Comparison of ENCODE assay signal across 8 cellular contexts in the genomic region with DNA sequence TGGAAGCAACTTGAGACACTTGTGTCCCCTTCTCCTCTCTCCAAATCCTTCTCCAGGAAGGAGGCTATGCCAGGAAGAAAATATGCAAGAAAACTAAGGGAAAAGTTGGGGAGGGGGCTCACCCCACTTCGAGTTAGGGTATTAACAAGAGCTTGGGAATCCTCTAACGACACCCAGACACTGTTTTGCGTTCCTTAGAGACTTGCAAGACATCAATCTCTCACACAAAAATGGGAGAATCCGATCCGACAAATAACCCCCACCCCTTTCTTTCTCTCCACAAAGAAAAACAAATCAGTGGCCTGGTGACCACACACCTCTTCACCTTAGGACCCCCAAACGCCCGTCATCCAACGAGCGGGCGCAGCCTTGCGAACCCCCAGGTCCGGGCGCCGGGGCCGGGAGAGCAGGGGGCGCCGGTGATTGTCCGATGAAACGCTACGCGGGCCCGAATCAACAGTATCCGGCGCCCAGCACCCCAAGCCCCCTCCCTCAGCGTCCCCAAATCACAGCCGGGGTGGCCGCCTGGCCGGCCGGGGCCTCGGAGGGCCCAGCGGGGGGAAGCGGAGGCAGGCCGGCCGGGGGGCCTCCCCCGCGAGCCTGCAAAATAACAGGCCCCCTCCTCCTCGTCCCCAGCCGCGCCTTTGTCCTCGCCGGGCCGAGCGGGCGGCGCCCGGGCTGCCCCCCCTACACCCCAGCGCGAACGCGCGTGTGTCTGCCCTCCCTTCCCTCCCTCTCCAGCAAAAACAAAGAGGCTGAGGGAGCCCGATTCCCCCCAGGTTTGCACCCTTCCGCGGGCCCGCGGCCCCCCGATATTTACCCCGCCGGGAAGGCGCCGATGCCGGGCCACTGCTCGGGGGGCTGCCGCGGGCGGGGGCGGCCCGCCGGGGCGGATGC. TPM values are rescaled to one million over a fixed set of nuclear protein-coding genes. Genes with fewer than 3 reads are reported as not detected.
DNase-seq lines count a peak whose midpoint lies in the region; ATAC-seq and TF ChIP-seq lines count a peak whose summit lies in the region.

No MANE protein-coding gene starts in this region.

- peak overlapping the region; percentile 90 for H3K4me3 Mint-ChIP-seq in activated naive CD8-positive, alpha-beta T cell treated with anti-CD3 and anti-CD28 coated beads, Interleukin-2, amount 10 ng/mL, durations not matched to agents 7 days and 5 days
- H3K4me3 Mint-ChIP-seq in neural progenitor cell, result peak overlapping the region; percentile 98

- H3K4me1 ChIP-seq in neural progenitor cell (peaks cover 43% of the 10 kb centered on the region), upper lobe of left lung (peaks cover 46 to 64% (median 50%) of the 10 kb centered on the region in 4 donors)

- peak overlapping the region; percentile 100 for H3K9ac ChIP-seq in neural progenitor cell

- H3K27ac ChIP-seq in neural progenitor cell, result peak overlapping the region; percentile 99
- H3K27ac ChIP-seq in upper lobe of left lung, result peak overlapping the region; percentile 94 to 99 (median 97)

- H3K9me3 Mint-ChIP-seq in activated naive CD8-positive, alpha-beta T cell treated with anti-CD3 and anti-CD28 coated beads, Interleukin-2, amount 10 ng/mL, durations not matched to agents 7 days and 5 days, result no peaks in the 10 kb centered on the region
- H3K9me3 Mint-ChIP-seq in neural progenitor cell, result no peaks in the 10 kb centered on the region

- H3K27me3 Mint-ChIP-seq in activated naive CD8-positive, alpha-beta T cell treated with anti-CD3 and anti-CD28 coated beads, Interleukin-2, amount 10 ng/mL, durations not matched to agents 7 days and 5 days, result no peaks in the 10 kb centered on the region
- H3K27me3 Mint-ChIP-seq in neural progenitor cell (ENCODE audit: insufficient read depth, low read depth), result peaks cover 8% of the 10 kb centered on the region

- peak overlapping the region; percentile 86 for H3K4me2 ChIP-seq in neural progenitor cell

- peak overlapping the region; percentile 80 for H3K27ac Mint-ChIP-seq in activated naive CD8-positive, alpha-beta T cell treated with anti-CD3 and anti-CD28 coated beads, Interleukin-2, amount 10 ng/mL, durations not matched to agents 7 days and 5 days
- peak overlapping the region; percentile 100 for H3K27ac Mint-ChIP-seq in neural progenitor cell

- no peaks in the 10 kb centered on the region for H3K27me3 ChIP-seq in neural progenitor cell
- no peaks in the 10 kb centered on the region for H3K27me3 ChIP-seq in upper lobe of left lung

- WGBS in upper lobe of left lung, 2 donors, result 2 to 4% methylated on average over 6 to 15 of the region's 70 CpGs

- DNase-seq in D341Med (ENCODE audit: low spot score) (peak; percentile 85), SK-N-DZ (ENCODE audit: low spot score) (peak; percentile 43), globus pallidus (ENCODE audit: low spot score) (peak; percentile 87), neural progenitor cell (ENCODE audit: low spot score) (peak; percentile 70), upper lobe of left lung (peak; percentile 55 to 94), amniotic stem cell (lab: John Stamatoyannopoulos, UW) (no peak)
- DNase-seq in activated naive CD8-positive, alpha-beta T cell treated with anti-CD3 and anti-CD28 coated beads, Interleukin-2, amount 10 ng/mL, durations not matched to agents 7 days and 5 days, result peak; percentile 74

- H3K9me3 ChIP-seq in neural progenitor cell (ENCODE audit: low read depth) (no peaks in the 10 kb centered on the region), upper lobe of left lung (no peaks in the 10 kb centered on the region)

- TF ChIP-seq CTCF in neural progenitor cell (IDR thresholded peaks at IDR 0.05) (no peak), upper lobe of left lung (IDR thresholded peaks at IDR 0.05) (no peak)

- peak overlapping the region; percentile 99 for H3K4me3 ChIP-seq in neural progenitor cell
- peak overlapping the region; percentile 49 to 66 (median 64) for H3K4me3 ChIP-seq in upper lobe of left lung

- peaks cover 50% of the 10 kb centered on the region for H4K20me1 ChIP-seq in neural progenitor cell (ENCODE audit: low read depth)

- peaks cover 33% of the 10 kb centered on the region for H3K4me1 Mint-ChIP-seq in activated naive CD8-positive, alpha-beta T cell treated with anti-CD3 and anti-CD28 coated beads, Interleukin-2, amount 10 ng/mL, durations not matched to agents 7 days and 5 days
- H3K4me1 Mint-ChIP-seq in neural progenitor cell, result peaks cover 48% of the 10 kb centered on the region

- H3F3A ChIP-seq in neural progenitor cell (ENCODE audit: low read depth), result peaks cover 54% of the 10 kb centered on the region

- POLR2A ChIA-PET in activated naive CD8-positive, alpha-beta T cell treated with anti-CD3 and anti-CD28 coated beads, Interleukin-2, amount 10 ng/mL, durations not matched to agents 7 days and 5 days (lab: Charles Lee), result no interaction called here

- peaks cover 54% of the 10 kb centered on the region for H3K79me2 ChIP-seq in neural progenitor cell (ENCODE audit: low read depth)

- no peaks in the 10 kb centered on the region for H3K36me3 Mint-ChIP-seq in activated naive CD8-positive, alpha-beta T cell treated with anti-CD3 and anti-CD28 coated beads, Interleukin-2, amount 10 ng/mL, durations not matched to agents 7 days and 5 days
- peaks cover 9% of the 10 kb centered on the region for H3K36me3 Mint-ChIP-seq in neural progenitor cell

- TF ChIP-seq EP300 in upper lobe of left lung (IDR thresholded peaks at IDR 0.05), result no peak

- H2AFZ ChIP-seq in neural progenitor cell (replicated peaks), result no peak overlapping the region

- peak in 2 of 4 donors; percentile 40 to 45 for TF ChIP-seq POLR2A in upper lobe of left lung (IDR thresholded peaks at IDR 0.05)

- H3K36me3 ChIP-seq in neural progenitor cell, result no peaks in the 10 kb centered on the region
- peaks cover 0 to 15% (median 0%) of the 10 kb centered on the region in 4 donors for H3K36me3 ChIP-seq in upper lobe of left lung

- ATAC-seq in HG02763 (IDR thresholded peaks at IDR 0.05; ENCODE audit: unreplicated experiment) (peak; percentile 26), upper lobe of left lung (ENCODE audit: low FRiP score in 2 of 2) (peak; percentile 44 to 72)
- ATAC-seq in activated naive CD8-positive, alpha-beta T cell treated with anti-CD3 and anti-CD28 coated beads, Interleukin-2, amount 10 ng/mL, durations not matched to agents 7 days and 5 days (ENCODE audit: low read depth), result peak; percentile 48

RNA-seq across cellular contexts. Expression of gene CSNK1E, which starts 0.6 kb away (rescaled TPM):
- 194 and 221 TPM in 2 replicates for polyA plus RNA-seq in SK-N-DZ (2014; cell fraction: cytosol; rRNA removed)
- polyA plus RNA-seq in SK-N-DZ (2014; cell fraction: nucleus; rRNA removed), result 262 and 293 TPM in 2 replicates
- total RNA-seq in activated naive CD8-positive, alpha-beta T cell treated with anti-CD3 and anti-CD28 coated beads, Interleukin-2, amount 10 ng/mL, durations not matched to agents 7 days and 5 days, result 10 to 100 TPM; 98.5 to 99.3 TPM
- total RNA-seq in neural progenitor cell (ENCODE audit: low replicate concordance) (106 and 205 TPM in 2 replicates), upper lobe of left lung (100 to 1,000 TPM in 5 of 6 donors, 10 to 100 TPM in 1; 94.1 to 345 (median 123) TPM)

RNA-seq across cellular contexts. Expression of gene TMEM184B, which starts 43.8 kb away (rescaled TPM):
- polyA plus RNA-seq in SK-N-DZ (2014; cell fraction: cytosol; rRNA removed), result 19.0 and 26.8 TPM in 2 replicates
- polyA plus RNA-seq in SK-N-DZ (2014; cell fraction: nucleus; rRNA removed), result 14.0 and 27.5 TPM in 2 replicates
- 10 to 100 TPM; 29.7 to 31.5 TPM for total RNA-seq in activated naive CD8-positive, alpha-beta T cell treated with anti-CD3 and anti-CD28 coated beads, Interleukin-2, amount 10 ng/mL, durations not matched to agents 7 days and 5 days
- total RNA-seq in neural progenitor cell (ENCODE audit: low replicate concordance) (26.5 and 43.3 TPM in 2 replicates), upper lobe of left lung (100 to 1,000 TPM in 1 of 6 donors, 10 to 100 TPM in 5; 47.5 to 141 (median 72.1) TPM)
